In the genomic region with DNA sequence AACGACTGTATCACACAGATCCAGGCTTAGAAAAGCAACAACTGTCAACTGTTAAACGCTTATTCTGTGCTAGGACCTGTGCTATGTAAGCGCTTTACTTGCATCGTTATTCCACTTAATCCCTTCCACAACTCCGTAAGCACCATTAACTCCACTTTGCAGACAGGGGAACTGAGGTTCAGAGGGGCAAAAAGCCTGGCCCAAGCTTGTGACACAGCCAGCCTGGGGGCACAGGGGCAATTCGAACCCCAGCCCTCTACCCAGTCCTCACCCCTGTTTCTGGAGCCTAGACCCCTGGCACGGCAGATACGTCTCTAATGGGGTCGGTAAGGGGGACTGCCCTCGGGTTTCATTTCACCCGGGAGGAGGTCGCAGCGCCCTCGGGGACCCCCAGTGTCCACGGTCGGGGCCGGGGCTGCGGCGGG, we compare ENCODE assay signal across 8 cellular contexts. TPM values are rescaled to one million over a fixed set of nuclear protein-coding genes. Genes with fewer than 3 reads are reported as not detected.
DNase-seq lines count a peak whose midpoint lies in the region; ATAC-seq and TF ChIP-seq lines count a peak whose summit lies in the region.

No MANE protein-coding gene starts in this region.

- peak overlapping the region; percentile 91 for H3K27ac ChIP-seq in cingulate gyrus (ENCODE audit: low read depth, low read length)
- peak overlapping the region; percentile 93 for H3K27ac ChIP-seq in naive thymus-derived CD4-positive, alpha-beta T cell (ENCODE audit: low read depth, low read length)

- peak overlapping the region; percentile 97 for H3K4me3 ChIP-seq in Loucy (ENCODE audit: low read length, poor library complexity, severe bottlenecking)
- H3K4me3 ChIP-seq in naive thymus-derived CD4-positive, alpha-beta T cell (ENCODE audit: low read length) = peak overlapping the region; percentile 96

- peaks cover 0 to 5% (median 0%) of the 10 kb centered on the region in 5 donors for H3K36me3 Mint-ChIP-seq in naive thymus-derived CD4-positive, alpha-beta T cell

- POLR2A ChIA-PET in naive thymus-derived CD4-positive, alpha-beta T cell (lab: Charles Lee) = interaction anchor here (0.8 to 1.9 kb wide), 6 partner anchors 83 to 312 kb away, joined by 3 to 7 read pairs (median 4); partner anchors contain the start of gene SLA2

- H3K9me2 ChIP-seq in Loucy (replicated peaks; ENCODE audit: low read depth, low read length) = no peaks in the 10 kb centered on the region

- H3K79me2 ChIP-seq in Loucy (ENCODE audit: insufficient read depth, low read length) = peaks cover 40% of the 10 kb centered on the region

- H3K9ac ChIP-seq in Loucy (ENCODE audit: low read depth, low read length, poor library complexity, severe bottlenecking) = peak overlapping the region; percentile 98

- H3K27ac Mint-ChIP-seq in naive thymus-derived CD4-positive, alpha-beta T cell = peak overlapping the region; percentile 80 to 99 (median 93)

- H4K20me1 ChIP-seq in Loucy (ENCODE audit: insufficient read depth, low read length, poor library complexity, severe bottlenecking) = peaks cover 9% of the 10 kb centered on the region

- CTCF ChIA-PET in naive thymus-derived CD4-positive, alpha-beta T cell (lab: Charles Lee) = no interaction called here

- H3K4me1 ChIP-seq in Loucy (ENCODE audit: insufficient read depth, low read length, poor library complexity, severe bottlenecking) = peaks cover 37% of the 10 kb centered on the region
- H3K4me1 ChIP-seq in naive thymus-derived CD4-positive, alpha-beta T cell (ENCODE audit: control insufficient read depth in 2 of 2, insufficient read depth in 2 of 2, low read length in 2 of 2) = peaks cover 8 to 13% of the 10 kb centered on the region in 2 donors

- TF ChIP-seq CTCF in Loucy (conservative IDR thresholded peaks at IDR 0.05; ENCODE audit: low read length) = no peak

- intact Hi-C loops in naive thymus-derived CD4-positive, alpha-beta T cell (cut with micrococcal nuclease) = loop anchor here (1.0 to 10.0 kb wide), 7 partner anchors 27 to 818 kb away; partner anchors contain the start of genes NDRG3 (in 2 of the 2), MROH8 (in 1 of the 2), RBL1 (in 1 of the 2) and RPN2 (in 1 of the 2)

- no peaks in the 10 kb centered on the region for H3K36me3 ChIP-seq in Loucy (ENCODE audit: insufficient read depth, low read length)
- H3K36me3 ChIP-seq in naive thymus-derived CD4-positive, alpha-beta T cell (ENCODE audit: control insufficient read depth in 2 of 3, insufficient read depth in 3 of 3, low read length in 3 of 3) = peaks cover 0 to 12% (median 0%) of the 10 kb centered on the region in 3 experiments

- peak overlapping the region; percentile 74 for H3K4me2 ChIP-seq in Loucy (ENCODE audit: low read depth, low read length, poor library complexity, severe bottlenecking)

- no peaks in the 10 kb centered on the region for H3K9me3 ChIP-seq in Loucy (ENCODE audit: insufficient read depth, low read depth, low read length)
- no peaks in the 10 kb centered on the region for H3K9me3 ChIP-seq in naive thymus-derived CD4-positive, alpha-beta T cell (ENCODE audit: control insufficient read depth in 2 of 3, low read length in 3 of 3)

- H3K4me3 Mint-ChIP-seq in naive thymus-derived CD4-positive, alpha-beta T cell = peak overlapping the region; percentile 83 to 98 (median 94)

- no peak for ATAC-seq in naive thymus-derived CD4-positive, alpha-beta T cell
- ATAC-seq in GM19463 (IDR thresholded peaks at IDR 0.05; ENCODE audit: unreplicated experiment) (no peak), GM21390 (IDR thresholded peaks at IDR 0.05; ENCODE audit: unreplicated experiment) (no peak)

- peaks cover 8 to 36% (median 27%) of the 10 kb centered on the region in 7 donors for H3K4me1 Mint-ChIP-seq in naive thymus-derived CD4-positive, alpha-beta T cell

- DNase-seq in NCI-H748 (lab: John Stamatoyannopoulos, UW; ENCODE audit: unreplicated experiment) (peak; percentile 40), NCI-H748 treated with DMSO at 0.1 percent for 48 hours (lab: John Stamatoyannopoulos, UW) (no peak), cortex of kidney (lab: John Stamatoyannopoulos, UW) (no peak)
- no peak for DNase-seq in naive thymus-derived CD4-positive, alpha-beta T cell

- peak overlapping the region; percentile 98 for H2AFZ ChIP-seq in Loucy (ENCODE audit: low read length)

- H3F3A ChIP-seq in Loucy (ENCODE audit: low read depth) = no peaks in the 10 kb centered on the region

- H3K27me3 Mint-ChIP-seq in naive thymus-derived CD4-positive, alpha-beta T cell = peaks cover 0 to 2% (median 0%) of the 10 kb centered on the region in 5 donors

- peaks cover 0 to 5% (median 0%) of the 10 kb centered on the region in 11 donors for H3K9me3 Mint-ChIP-seq in naive thymus-derived CD4-positive, alpha-beta T cell

- no peaks in the 10 kb centered on the region for H3K27me3 ChIP-seq in Loucy (ENCODE audit: insufficient read depth, low read length, poor library complexity, severe bottlenecking)
- H3K27me3 ChIP-seq in naive thymus-derived CD4-positive, alpha-beta T cell (ENCODE audit: control insufficient read depth in 2 of 2, insufficient read depth in 2 of 2, low read length in 2 of 2) = no peaks in the 10 kb centered on the region

RNA-seq across cellular contexts. Expression of gene DSN1, which starts 0.4 kb away (rescaled TPM):
- total RNA-seq in naive thymus-derived CD4-positive, alpha-beta T cell = 10 to 100 TPM in 4 of 5 experiments, 1 to 10 TPM in 1; 9.2 to 27.5 (median 13.4) TPM
- polyA plus RNA-seq in naive thymus-derived CD4-positive, alpha-beta T cell = 10 to 100 TPM in 1 of 2 donors, 1 to 10 TPM in 1; 9.0 to 10.5 TPM

RNA-seq across cellular contexts. Expression of gene NDRG3, which starts 27.2 kb away (rescaled TPM):
- total RNA-seq in naive thymus-derived CD4-positive, alpha-beta T cell = 10 to 100 TPM; 20.8 to 30.6 (median 28.9) TPM
- 10 to 100 TPM; 44.1 to 49.4 TPM for polyA plus RNA-seq in naive thymus-derived CD4-positive, alpha-beta T cell
